10 cellular contexts compared by ENCODE assay signal in the genomic region with DNA sequence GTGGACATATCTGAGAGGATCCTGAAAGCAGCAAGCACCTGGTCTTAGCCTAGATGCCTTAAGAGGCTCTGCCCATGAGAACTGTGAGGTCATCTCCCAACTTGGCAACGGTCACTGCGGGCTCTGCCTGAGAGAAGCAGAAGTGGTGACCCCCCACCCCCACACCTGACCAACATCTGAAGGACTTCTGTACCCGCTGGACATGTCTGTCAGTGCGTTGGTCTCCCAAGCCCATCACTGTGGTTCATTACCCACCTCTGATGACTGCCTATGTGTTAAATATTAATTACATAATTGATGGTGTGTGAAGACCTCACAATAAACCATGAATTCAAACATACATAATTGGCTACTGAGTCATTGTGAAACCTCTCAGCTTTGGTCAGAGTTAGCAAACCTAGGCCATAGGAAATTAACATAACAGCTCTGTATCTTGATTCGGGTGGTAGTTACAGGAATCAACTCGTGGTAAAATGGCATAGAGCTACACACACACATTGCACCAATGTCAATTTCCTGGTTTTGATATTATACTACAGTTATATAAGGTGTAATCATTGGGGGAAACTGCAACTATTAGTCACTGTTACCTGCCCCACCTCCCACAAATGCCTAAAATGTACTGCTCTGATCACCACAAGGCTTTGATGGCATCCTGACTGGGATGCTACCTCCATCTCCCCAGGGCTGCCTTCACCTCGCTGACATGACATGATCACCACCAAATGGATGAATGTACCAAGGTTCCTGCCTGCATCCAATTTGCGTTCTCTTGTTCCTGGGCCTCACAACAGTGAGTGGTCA. TPM values are rescaled to one million over a fixed set of nuclear protein-coding genes. Genes with fewer than 3 reads are reported as not detected.
DNase-seq lines count a peak whose midpoint lies in the region; ATAC-seq, FAIRE-seq and TF ChIP-seq lines count a peak whose summit lies in the region.
"Had no signal": no experiment of that assay in that cellular context is flagged by ENCODE, and none has a peak within 500 bp of the region (broad histone marks: within the 10 kb centered on the region; RNA-seq: fewer than 3 reads in every experiment).

No MANE protein-coding gene starts in this region.

- H3K4me3 Mint-ChIP-seq in neural progenitor cell (peak overlapping the region; percentile 9), mesothelial cell of epicardium (no peak overlapping the region)
- no peak overlapping the region for H3K4me3 Mint-ChIP-seq in naive thymus-derived CD8-positive, alpha-beta T cell
- H3K4me3 Mint-ChIP-seq: activated naive CD8-positive, alpha-beta T cell; naive thymus-derived CD4-positive, alpha-beta T cell had no signal

- peaks cover under 1% of the 10 kb centered on the region for H3K4me1 Mint-ChIP-seq in neural progenitor cell
- peaks cover 10 to 18% (median 14%) of the 10 kb centered on the region in 4 donors for H3K4me1 Mint-ChIP-seq in naive thymus-derived CD8-positive, alpha-beta T cell
- peaks cover under 1% of the 10 kb centered on the region for H3K4me1 Mint-ChIP-seq in mesothelial cell of epicardium

- H3K9me3 Mint-ChIP-seq in neural progenitor cell, result peaks cover 24% of the 10 kb centered on the region
- H3K9me3 Mint-ChIP-seq in naive thymus-derived CD8-positive, alpha-beta T cell, result peaks cover 0 to 6% (median 0%) of the 10 kb centered on the region in 9 donors
- peaks cover 14% of the 10 kb centered on the region for H3K9me3 Mint-ChIP-seq in mesothelial cell of epicardium

- peaks cover 4% of the 10 kb centered on the region for H3K27me3 Mint-ChIP-seq in neural progenitor cell (ENCODE audit: insufficient read depth, low read depth)
- peaks cover 3 to 19% (median 9%) of the 10 kb centered on the region in 5 donors for H3K27me3 Mint-ChIP-seq in naive thymus-derived CD8-positive, alpha-beta T cell
- peaks cover 2% of the 10 kb centered on the region for H3K27me3 Mint-ChIP-seq in mesothelial cell of epicardium (ENCODE audit: low read depth)

- intact Hi-C loops in head of caudate nucleus (cut with DNase I), result no loop called here

- peaks cover 18% of the 10 kb centered on the region for H3F3A ChIP-seq in neural progenitor cell (ENCODE audit: low read depth)

- no peak overlapping the region for H2AFZ ChIP-seq in neural progenitor cell (replicated peaks)

- POLR2A ChIA-PET in naive thymus-derived CD8-positive, alpha-beta T cell (lab: Charles Lee), result no interaction called here

- no peak overlapping the region for H3K27ac ChIP-seq in neural progenitor cell

- TF ChIP-seq CTCF in neural progenitor cell (IDR thresholded peaks at IDR 0.05) (no peak), mesothelial cell of epicardium (IDR thresholded peaks at IDR 0.05; ENCODE audit: unreplicated experiment) (no peak), D721Med (IDR thresholded peaks at IDR 0.05; ENCODE audit: insufficient read depth, missing control alignments) (no peak)

- H3K4me3 ChIP-seq in neural progenitor cell, result no peak overlapping the region

- H4K20me1 ChIP-seq in neural progenitor cell (ENCODE audit: low read depth), result no peaks in the 10 kb centered on the region

- H3K36me3 ChIP-seq in neural progenitor cell, result no peaks in the 10 kb centered on the region

- H3K27ac Mint-ChIP-seq in neural progenitor cell (no peak overlapping the region), mesothelial cell of epicardium (no peak overlapping the region)
- H3K27ac Mint-ChIP-seq in naive thymus-derived CD8-positive, alpha-beta T cell, result no peak overlapping the region
- H3K27ac Mint-ChIP-seq: activated naive CD8-positive, alpha-beta T cell; naive thymus-derived CD4-positive, alpha-beta T cell had no signal

- H3K36me3 Mint-ChIP-seq in neural progenitor cell (no peaks in the 10 kb centered on the region), mesothelial cell of epicardium (no peaks in the 10 kb centered on the region)
- no peaks in the 10 kb centered on the region for H3K36me3 Mint-ChIP-seq in naive thymus-derived CD8-positive, alpha-beta T cell
- H3K36me3 Mint-ChIP-seq: activated naive CD8-positive, alpha-beta T cell had no signal

- no peak overlapping the region for H3K4me2 ChIP-seq in neural progenitor cell

- ATAC-seq in GM18907 (IDR thresholded peaks at IDR 0.05; ENCODE audit: unreplicated experiment) (peak; percentile 72), GM21737 (IDR thresholded peaks at IDR 0.05; ENCODE audit: unreplicated experiment) (peak; percentile 58), HG03469 (IDR thresholded peaks at IDR 0.05; ENCODE audit: unreplicated experiment) (peak; percentile 55)
- ATAC-seq in naive thymus-derived CD8-positive, alpha-beta T cell, result no peak
- ATAC-seq: naive thymus-derived CD4-positive, alpha-beta T cell had no signal

- H3K27me3 ChIP-seq in neural progenitor cell, result peaks cover 14% of the 10 kb centered on the region

- DNase-seq in neural progenitor cell (ENCODE audit: low spot score) (no peak), mesothelial cell of epicardium (ENCODE audit: low spot score in 2 of 2, unreplicated experiment in 2 of 2) (no peak), D721Med (ENCODE audit: insufficient read length, low spot score) (no peak), head of caudate nucleus (no peak)
- no peak for DNase-seq in naive thymus-derived CD8-positive, alpha-beta T cell
- DNase-seq: naive thymus-derived CD4-positive, alpha-beta T cell had no signal

- H3K4me1 ChIP-seq in neural progenitor cell, result peaks cover 9% of the 10 kb centered on the region

- no peak overlapping the region for H3K9ac ChIP-seq in neural progenitor cell

- FAIRE-seq in D721Med (lab: Jason Lieb, UNC), result no peak

- no peaks in the 10 kb centered on the region for H3K9me3 ChIP-seq in neural progenitor cell (ENCODE audit: low read depth)

- H3K79me2 ChIP-seq in neural progenitor cell (ENCODE audit: low read depth), result peaks cover 4% of the 10 kb centered on the region

RNA-seq across cellular contexts. Expression of gene GALNT1, which starts 4.3 kb away (rescaled TPM):
- total RNA-seq in neural progenitor cell (ENCODE audit: low replicate concordance), result 72.0 and 113 TPM in 2 replicates
- total RNA-seq in naive thymus-derived CD8-positive, alpha-beta T cell, result 10 to 100 TPM; 39.5 to 42.4 TPM
- 10 to 100 TPM; 18.7 to 67.3 (median 43.3) TPM for polyA plus RNA-seq in naive thymus-derived CD8-positive, alpha-beta T cell
- total RNA-seq in mesothelial cell of epicardium, result 80.7 to 95.5 TPM (median 85.0 TPM) in 3 replicates

Comparison
In these comparisons a context has a peak if more than half of its experiments do, and no peak if none do; other contexts are left out.
1. ATAC-seq: peak in GM18907 (single experiment), GM21737 (single experiment) and HG03469 (single experiment); none in naive thymus-derived CD8-positive, alpha-beta T cell (0 of 2).